1 cellular context compared by ENCODE assay signal in genomic region chr16:57042157-57043111, GRCh38.
TF ChIP-seq lines count a peak whose summit lies in the region.

No MANE protein-coding gene starts in this region.

TF ChIP-seq in GM12878, 131 proteins besides CTCF, POLR2A, EP300 and RAD21 (continued from another document):
- TF ChIP-seq USF2 (IDR thresholded peaks at IDR 0.05; ENCODE audit: borderline replicate concordance, low read depth, low read length) = no peak; the same call in 1 of the 2 replicates
- no peak; the same call in 1 of the 2 replicates for TF ChIP-seq HDGF (IDR thresholded peaks at IDR 0.05)
TF ChIP-seq in GM12878: peak in this region for 49.
